16 cellular contexts compared by ENCODE assay signal in the genomic region with DNA sequence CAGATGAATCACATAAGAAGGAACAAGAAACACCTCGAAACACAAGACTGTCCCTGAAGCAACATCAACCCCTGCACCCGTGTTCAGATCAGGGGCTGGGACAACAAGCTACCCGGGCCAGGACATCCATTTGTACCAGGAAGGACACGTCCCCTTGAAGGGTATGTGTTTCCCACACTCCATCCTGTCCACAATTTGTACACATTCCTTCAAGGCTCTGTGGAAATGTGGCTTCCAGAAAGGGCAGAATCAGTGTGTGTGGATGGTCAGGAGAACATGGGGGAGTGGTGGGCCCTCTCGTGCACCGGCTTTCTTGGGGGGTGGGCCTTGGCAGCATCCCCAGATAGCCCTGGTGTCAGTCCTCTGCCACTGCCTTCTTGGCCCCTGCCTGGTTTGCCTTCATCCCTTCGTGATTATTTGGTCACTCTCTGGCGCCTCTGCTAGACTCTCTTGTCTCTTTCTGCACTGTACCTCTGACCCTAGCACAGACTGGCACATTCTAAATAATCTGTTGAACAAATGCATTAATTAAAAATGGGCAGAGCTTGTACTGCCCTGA. TPM values are rescaled to one million over a fixed set of nuclear protein-coding genes. Genes with fewer than 3 reads are reported as not detected.
"Had no signal": no experiment of that assay in that cellular context is flagged by ENCODE, and none has a peak within 500 bp of the region (broad histone marks: within the 10 kb centered on the region; RNA-seq: fewer than 3 reads in every experiment).

No MANE protein-coding gene starts in this region.

- H3K4me3 ChIP-seq: dorsolateral prefrontal cortex, lung, suprapubic skin had no signal

- H3K27ac ChIP-seq: brain microvascular endothelial cell, suprapubic skin had no signal

- ATAC-seq: activated CD8-positive, alpha-beta memory T cell treated with anti-CD3 and anti-CD28 coated beads, Interleukin-2, amount 10 ng/mL, durations not matched to agents 7 days and 5 days; esophagus mucosa; naive thymus-derived CD4-positive, alpha-beta T cell; sciatic nerve had no signal

- H3K27me3 ChIP-seq: brain microvascular endothelial cell, dorsolateral prefrontal cortex, suprapubic skin had no signal

- H3K9me3 ChIP-seq: suprapubic skin had no signal

- DNase-seq: activated CD4-positive, alpha-beta T cell treated with anti-CD3 and anti-CD28 coated beads for 1 hour; activated CD4-positive, alpha-beta T cell treated with anti-CD3 and anti-CD28 coated beads, Interleukin-2, amount 50 U/mL, for 48 hours; activated CD8-positive, alpha-beta memory T cell treated with anti-CD3 and anti-CD28 coated beads, Interleukin-2, amount 10 ng/mL, durations not matched to agents 7 days and 5 days; activated effector memory CD4-positive, alpha-beta T cell treated with anti-CD3 and anti-CD28 coated beads, Interleukin-2, amount 50 U/mL, for 16 hours; activated T-cell treated with anti-CD3 and anti-CD28 coated beads, Interleukin-2, amount 50 U/mL, for 24 hours; brain microvascular endothelial cell; dorsolateral prefrontal cortex; head of caudate nucleus; naive thymus-derived CD4-positive, alpha-beta T cell; stimulated activated CD4-positive, alpha-beta T cell treated with anti-CD3 and anti-CD28 coated beads, Interleukin-2, amount 100 ng/mL, for 48 hours; stimulated activated naive CD4-positive, alpha-beta T cell treated with Interleukin-2 at 50 U/mL for 16 hours; T1000 had no signal

RNA-seq across cellular contexts. Expression of a gene that starts 10.3 kb away (rescaled TPM):
- polyA plus RNA-seq: naive thymus-derived CD4-positive, alpha-beta T cell had no signal
